In genomic region chr12:122225683-122226365, GRCh38 we compare ENCODE assay signal across 1 cellular context.
TF ChIP-seq lines count a peak whose summit lies in the region.

DIABLO (minus strand) TSS chr12:122226052; CDS start chr12:122226014, 38 bp downstream.

TF ChIP-seq in K562, 482 proteins besides CTCF, POLR2A, EP300 and RAD21 (continued from another document and continues in another):
- TF ChIP-seq ZNF407 (IDR thresholded peaks at IDR 0.05; ENCODE audit: low read depth) (no peak), ZNF316 (IDR thresholded peaks at IDR 0.05) (no peak), ZNF57 (CRISPR knock-in tag; IDR thresholded peaks at IDR 0.05) (no peak), TAF15 (IDR thresholded peaks at IDR 0.05; ENCODE audit: low read depth, low read length) (no peak), C11orf30 (IDR thresholded peaks at IDR 0.05; ENCODE audit: low read depth) (peak; percentile 100), POLR2AphosphoS5 (IDR thresholded peaks at IDR 0.05; ENCODE audit: control insufficient read depth, insufficient read depth, low read depth, low read length) (peak; percentile 90), ZNF354B (CRISPR knock-in tag; IDR thresholded peaks at IDR 0.05) (no peak), TAF9B (IDR thresholded peaks at IDR 0.05; ENCODE audit: partially characterized antibody) (peak; percentile 92), ZNF764 (CRISPR knock-in tag; IDR thresholded peaks at IDR 0.05; ENCODE audit: low read depth) (no peak), TAF7 (tag; IDR thresholded peaks at IDR 0.05) (peak; percentile 91), ZNF212 (CRISPR knock-in tag; IDR thresholded peaks at IDR 0.05) (no peak), DEAF1 (CRISPR knock-in tag; IDR thresholded peaks at IDR 0.05) (no peak), ZHX1 (conservative IDR thresholded peaks at IDR 0.05; ENCODE audit: low read length) (no peak), ELK3 (CRISPR knock-in tag; IDR thresholded peaks at IDR 0.05) (no peak), HCFC1 (IDR thresholded peaks at IDR 0.05; ENCODE audit: low read depth, low read length) (peak; percentile 79), ETV1 (tag; conservative IDR thresholded peaks at IDR 0.05; ENCODE audit: low read depth) (peak; percentile 82), NBN (IDR thresholded peaks at IDR 0.05; ENCODE audit: low read depth) (0 out of 2 replicates have a peak, but pooled peaks have one; percentile 22), MCM5 (IDR thresholded peaks at IDR 0.05; ENCODE audit: low read depth) (no peak), ZNF77 (CRISPR knock-in tag; IDR thresholded peaks at IDR 0.05) (no peak), ZNF165 (CRISPR knock-in tag; IDR thresholded peaks at IDR 0.05; ENCODE audit: borderline replicate concordance) (no peak), NR2C1 (IDR thresholded peaks at IDR 0.05) (peak; percentile 70), NR2C1 (tag; IDR thresholded peaks at IDR 0.05) (peak; percentile 69), MTA1 (IDR thresholded peaks at IDR 0.05; ENCODE audit: borderline replicate concordance) (peak; percentile 95), BRF1 (IDR thresholded peaks at IDR 0.05; ENCODE audit: borderline replicate concordance, extremely low read depth, insufficient read length) (no peak), PYGO2 (tag; IDR thresholded peaks at IDR 0.05) (no peak), CTBP1 (IDR thresholded peaks at IDR 0.05; ENCODE audit: borderline replicate concordance) (peak; percentile 88), NR1H2 (CRISPR knock-in tag; IDR thresholded peaks at IDR 0.05) (peak; percentile 16; the same call in 1 of the 2 replicates), ETV5 (CRISPR knock-in tag; IDR thresholded peaks at IDR 0.05; ENCODE audit: low read depth) (peak; percentile 63), BDP1 (IDR thresholded peaks at IDR 0.05; ENCODE audit: insufficient read depth, insufficient read length) (no peak), GATAD2A (IDR thresholded peaks at IDR 0.05) (no peak), RBM25 (IDR thresholded peaks at IDR 0.05; ENCODE audit: low read depth, low read length, severe bottlenecking) (no peak), FOXP1 (CRISPR knock-in tag; IDR thresholded peaks at IDR 0.05) (peak; percentile 52; the same call in 1 of the 2 replicates), NCOA6 (IDR thresholded peaks at IDR 0.05) (peak; percentile 77), POLR2B (IDR thresholded peaks at IDR 0.05; ENCODE audit: low read depth, partially characterized antibody) (peak; percentile 96), VEZF1 (CRISPR knock-in tag; IDR thresholded peaks at IDR 0.05) (peak; percentile 59), SUPT5H (IDR thresholded peaks at IDR 0.05) (peak; percentile 98)
- TF ChIP-seq, protein P1, sequence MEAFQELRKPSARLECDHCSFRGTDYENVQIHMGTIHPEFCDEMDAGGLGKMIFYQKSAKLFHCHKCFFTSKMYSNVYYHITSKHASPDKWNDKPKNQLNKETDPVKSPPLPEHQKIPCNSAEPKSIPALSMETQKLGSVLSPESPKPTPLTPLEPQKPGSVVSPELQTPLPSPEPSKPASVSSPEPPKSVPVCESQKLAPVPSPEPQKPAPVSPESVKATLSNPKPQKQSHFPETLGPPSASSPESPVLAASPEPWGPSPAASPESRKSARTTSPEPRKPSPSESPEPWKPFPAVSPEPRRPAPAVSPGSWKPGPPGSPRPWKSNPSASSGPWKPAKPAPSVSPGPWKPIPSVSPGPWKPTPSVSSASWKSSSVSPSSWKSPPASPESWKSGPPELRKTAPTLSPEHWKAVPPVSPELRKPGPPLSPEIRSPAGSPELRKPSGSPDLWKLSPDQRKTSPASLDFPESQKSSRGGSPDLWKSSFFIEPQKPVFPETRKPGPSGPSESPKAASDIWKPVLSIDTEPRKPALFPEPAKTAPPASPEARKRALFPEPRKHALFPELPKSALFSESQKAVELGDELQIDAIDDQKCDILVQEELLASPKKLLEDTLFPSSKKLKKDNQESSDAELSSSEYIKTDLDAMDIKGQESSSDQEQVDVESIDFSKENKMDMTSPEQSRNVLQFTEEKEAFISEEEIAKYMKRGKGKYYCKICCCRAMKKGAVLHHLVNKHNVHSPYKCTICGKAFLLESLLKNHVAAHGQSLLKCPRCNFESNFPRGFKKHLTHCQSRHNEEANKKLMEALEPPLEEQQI (IDR thresholded peaks at IDR 0.05) = no peak
- TF ChIP-seq, protein P2, sequence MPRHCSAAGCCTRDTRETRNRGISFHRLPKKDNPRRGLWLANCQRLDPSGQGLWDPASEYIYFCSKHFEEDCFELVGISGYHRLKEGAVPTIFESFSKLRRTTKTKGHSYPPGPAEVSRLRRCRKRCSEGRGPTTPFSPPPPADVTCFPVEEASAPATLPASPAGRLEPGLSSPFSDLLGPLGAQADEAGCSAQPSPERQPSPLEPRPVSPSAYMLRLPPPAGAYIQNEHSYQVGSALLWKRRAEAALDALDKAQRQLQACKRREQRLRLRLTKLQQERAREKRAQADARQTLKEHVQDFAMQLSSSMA (CRISPR knock-in tag; IDR thresholded peaks at IDR 0.05) = 0 out of 2 replicates have a peak, but pooled peaks have one; percentile 39
- TF ChIP-seq, protein P3, sequence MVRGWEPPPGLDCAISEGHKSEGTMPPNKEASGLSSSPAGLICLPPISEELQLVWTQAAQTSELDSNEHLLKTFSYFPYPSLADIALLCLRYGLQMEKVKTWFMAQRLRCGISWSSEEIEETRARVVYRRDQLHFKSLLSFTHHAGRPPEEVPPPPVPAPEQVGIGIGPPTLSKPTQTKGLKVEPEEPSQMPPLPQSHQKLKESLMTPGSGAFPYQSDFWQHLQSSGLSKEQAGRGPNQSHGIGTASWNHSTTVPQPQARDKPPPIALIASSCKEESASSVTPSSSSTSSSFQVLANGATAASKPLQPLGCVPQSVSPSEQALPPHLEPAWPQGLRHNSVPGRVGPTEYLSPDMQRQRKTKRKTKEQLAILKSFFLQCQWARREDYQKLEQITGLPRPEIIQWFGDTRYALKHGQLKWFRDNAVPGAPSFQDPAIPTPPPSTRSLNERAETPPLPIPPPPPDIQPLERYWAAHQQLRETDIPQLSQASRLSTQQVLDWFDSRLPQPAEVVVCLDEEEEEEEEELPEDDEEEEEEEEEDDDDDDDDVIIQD (CRISPR knock-in tag; IDR thresholded peaks at IDR 0.05) = no peak
